In the genomic region with DNA sequence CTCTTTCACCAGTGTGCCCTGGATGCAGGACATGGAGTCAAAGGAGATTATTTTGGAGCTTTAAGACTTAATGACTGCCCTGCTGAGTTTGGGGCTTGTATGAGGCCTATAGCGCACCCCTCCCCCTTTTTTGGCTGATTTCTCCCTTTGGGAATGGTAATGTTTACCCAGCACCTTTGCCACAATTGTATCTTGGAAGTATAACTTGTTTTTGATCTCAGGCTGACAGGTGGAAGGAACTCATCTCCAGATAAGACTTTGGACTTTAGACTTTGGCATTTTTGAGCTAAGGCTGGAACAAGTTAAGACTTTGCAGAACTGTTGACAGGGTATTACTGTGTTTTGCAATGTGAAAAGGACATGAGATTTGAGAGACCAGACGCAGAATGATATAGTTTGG, we compare ENCODE assay signal across 24 cellular contexts.
"Had no signal": no experiment of that assay in that cellular context is flagged by ENCODE, and none has a peak within 500 bp of the region (broad histone marks: within the 10 kb centered on the region; RNA-seq: fewer than 3 reads in every experiment).

No MANE protein-coding gene starts in this region.

- DNase-seq: central memory CD4-positive, alpha-beta T cell; cortex of kidney; dorsolateral prefrontal cortex; effector CD8-positive, alpha-beta T cell; gastrocnemius medialis; glutamatergic neuron; left lung; mesendoderm; naive thymus-derived CD8-positive, alpha-beta T cell; sigmoid colon; stimulated activated CD4-positive, alpha-beta T cell treated with anti-CD3 and anti-CD28 coated beads, Interleukin-12 subunit alpha, Interleukin-12 subunit beta, amount 100 ng/mL, for 4 hours; stimulated activated naive CD4-positive, alpha-beta T cell; stomach; substantia nigra; trophoblast cell had no signal

- ATAC-seq: gastrocnemius medialis; left lung; naive thymus-derived CD8-positive, alpha-beta T cell had no signal

- H3K4me1 ChIP-seq: esophagus muscularis mucosa, gastrocnemius medialis, left lung, right atrium auricular region, sigmoid colon, stomach had no signal

- H3K27ac ChIP-seq: dorsolateral prefrontal cortex, epithelial cell of prostate, esophagus muscularis mucosa, gastrocnemius medialis, left lung, neutrophil, right atrium auricular region, sigmoid colon, skin epidermis, stomach, thoracic aorta had no signal

- H3K27ac Mint-ChIP-seq: naive thymus-derived CD8-positive, alpha-beta T cell had no signal

- H3K4me3 ChIP-seq: dorsolateral prefrontal cortex, esophagus muscularis mucosa, gastrocnemius medialis, left lung, lung, right atrium auricular region, sigmoid colon, skin epidermis, stomach, thoracic aorta had no signal

- H3K9me3 ChIP-seq: esophagus muscularis mucosa, gastrocnemius medialis, right atrium auricular region, sigmoid colon, thoracic aorta had no signal

- H3K27me3 ChIP-seq: dorsolateral prefrontal cortex, esophagus muscularis mucosa, gastrocnemius medialis, left lung, neutrophil, right atrium auricular region, sigmoid colon, stomach had no signal

- FAIRE-seq: endometrium, urothelium cell line had no signal

- H3K27me3 Mint-ChIP-seq: naive thymus-derived CD8-positive, alpha-beta T cell had no signal

- H3K4me3 Mint-ChIP-seq: naive thymus-derived CD8-positive, alpha-beta T cell had no signal

- H3K36me3 ChIP-seq: gastrocnemius medialis, neutrophil, right atrium auricular region, thoracic aorta had no signal

- H3K4me1 Mint-ChIP-seq: naive thymus-derived CD8-positive, alpha-beta T cell had no signal
